In the genomic region with DNA sequence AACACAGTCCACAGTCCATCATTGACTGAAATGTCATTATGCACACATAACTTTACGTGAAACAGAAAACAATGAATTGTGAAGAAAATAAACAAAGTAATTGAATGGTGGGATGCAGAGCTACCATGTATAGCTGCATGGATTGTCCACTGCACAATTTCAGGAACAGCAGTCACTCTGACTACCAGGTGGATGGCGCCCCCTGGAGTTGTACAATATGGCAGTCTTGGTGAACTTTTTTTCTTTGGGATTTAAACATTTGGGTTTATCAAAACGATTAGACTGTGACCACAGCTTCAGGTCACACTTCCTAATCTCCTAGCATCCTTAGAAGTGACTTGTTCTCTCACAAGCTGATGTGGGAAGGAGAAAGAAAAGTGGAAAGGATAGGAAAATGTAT, we compare ENCODE assay signal across 8 cellular contexts. TPM values are rescaled to one million over a fixed set of nuclear protein-coding genes. Genes with fewer than 3 reads are reported as not detected.
DNase-seq lines count a peak whose midpoint lies in the region; ATAC-seq and TF ChIP-seq lines count a peak whose summit lies in the region.

No MANE protein-coding gene starts in this region.

- DNase-seq in Right ventricle myocardium superior: peak; percentile 51
- DNase-seq in right atrium auricular region (ENCODE audit: low spot score): no peak
- DNase-seq in RPMI8226: peak; percentile 38
- peak; percentile 26 for DNase-seq in epithelial cell of esophagus (ENCODE audit: low read depth)
- no peak for DNase-seq in osteocyte (ENCODE audit: extremely low spot score, unreplicated experiment)
- DNase-seq in NCI-H524 treated with DMSO at 0.1 percent for 48 hours (lab: John Stamatoyannopoulos, UW): no peak

- H3K4me1 ChIP-seq in right atrium auricular region: no peaks in the 10 kb centered on the region

- H3K36me3 Mint-ChIP-seq in osteocyte (ENCODE audit: unreplicated experiment): no peaks in the 10 kb centered on the region

- H3K4me3 Mint-ChIP-seq in osteocyte (ENCODE audit: unreplicated experiment): no peak overlapping the region

- no peak overlapping the region for H3K27ac ChIP-seq in right atrium auricular region

- no peak overlapping the region for H3K4me3 ChIP-seq in right atrium auricular region
- no peak overlapping the region for H3K4me3 ChIP-seq in epithelial cell of esophagus (ENCODE audit: low read length)

- H3K27me3 Mint-ChIP-seq in osteocyte (ENCODE audit: unreplicated experiment): no peaks in the 10 kb centered on the region

- H3K9me3 ChIP-seq in right atrium auricular region: no peaks in the 10 kb centered on the region

- no peaks in the 10 kb centered on the region for H3K9me3 Mint-ChIP-seq in osteocyte (ENCODE audit: unreplicated experiment)

- H3K36me3 ChIP-seq in right atrium auricular region: no peaks in the 10 kb centered on the region

- intact Hi-C loops in Right ventricle myocardium superior (cut with DNase I): loop anchor here (10.0 kb wide), 1 partner anchor 375 kb away; no protein-coding TSS in a partner anchor

- H3K4me1 Mint-ChIP-seq in osteocyte (ENCODE audit: unreplicated experiment): peaks cover 14% of the 10 kb centered on the region

- no peak overlapping the region for H3K27ac Mint-ChIP-seq in osteocyte (ENCODE audit: unreplicated experiment)

- TF ChIP-seq CTCF in right atrium auricular region (IDR thresholded peaks at IDR 0.05): peak in 1 of 2 donors; percentile 68
- TF ChIP-seq CTCF in epithelial cell of esophagus (IDR thresholded peaks at IDR 0.05; ENCODE audit: insufficient read depth, low read depth, low read length, missing control alignments): peak; percentile 32
- TF ChIP-seq CTCF in osteocyte (IDR thresholded peaks at IDR 0.05): peak; percentile 54

- no peaks in the 10 kb centered on the region for H3K27me3 ChIP-seq in right atrium auricular region

- ATAC-seq in Right ventricle myocardium superior (ENCODE audit: poor library complexity): no peak
- no peak for ATAC-seq in GM19324 (IDR thresholded peaks at IDR 0.05; ENCODE audit: low FRiP score, unreplicated experiment)
- ATAC-seq in GM21367 (IDR thresholded peaks at IDR 0.05; ENCODE audit: unreplicated experiment): no peak

RNA-seq across cellular contexts. Expression of gene TCF12, which starts 48.9 kb away (rescaled TPM):
- 32.9 TPM for total RNA-seq in Right ventricle myocardium superior
- total RNA-seq in right atrium auricular region: 10 to 100 TPM; 35.2 to 40.0 TPM
- total RNA-seq in osteocyte: 164 and 170 TPM in 2 replicates

Comparison
In these comparisons a context has a peak if more than half of its experiments do, and no peak if none do; other contexts are left out.
1. DNase-seq: peak in Right ventricle myocardium superior (single experiment), RPMI8226 (single experiment) and epithelial cell of esophagus (single experiment); none in right atrium auricular region (single experiment), osteocyte (single experiment) and NCI-H524 treated with DMSO at 0.1 percent for 48 hours (single experiment).